ENCODE assay signal across 8 cellular contexts in genomic region chr2:216777637-216778273, GRCh38.
DNase-seq lines count a peak whose midpoint lies in the region; ATAC-seq, FAIRE-seq and TF ChIP-seq lines count a peak whose summit lies in the region.

No MANE protein-coding gene starts in this region.

- 16% methylated on average over 9 of the region's 9 CpGs for WGBS in K562 (ENCODE audit: insufficient coverage, low coverage, missing lambda C conversion rate)

- TF ChIP-seq RAD21 in K562 (CRISPR knock-in tag; conservative IDR thresholded peaks at IDR 0.05 in 1 of 2, IDR thresholded peaks at IDR 0.05 in 1 of 2): peak; percentile 84 to 90

- H3K4me3 ChIP-seq in K562 (no peak overlapping the region), lower lobe of right lung (no peak overlapping the region)

- peak; percentile 97 for FAIRE-seq in K562 (lab: Jason Lieb, UNC)

- H3K27ac Mint-ChIP-seq in activated naive CD4-positive, alpha-beta T cell treated with anti-CD3 and anti-CD28 coated beads, Interleukin-2, amount 10 ng/mL, durations not matched to agents 7 days and 5 days: no peak overlapping the region

- H3K36me3 Mint-ChIP-seq in activated naive CD4-positive, alpha-beta T cell treated with anti-CD3 and anti-CD28 coated beads, Interleukin-2, amount 10 ng/mL, durations not matched to agents 7 days and 5 days: no peaks in the 10 kb centered on the region

- H3K27me3 ChIP-seq in K562 (ENCODE audit: control insufficient read depth in 2 of 2, insufficient read depth in 2 of 2, low read length in 2 of 2) (no peaks in the 10 kb centered on the region), lower lobe of right lung (ENCODE audit: low read depth) (no peaks in the 10 kb centered on the region)

- peak; percentile 62 for DNase-seq in activated naive CD4-positive, alpha-beta T cell treated with anti-CD3 and anti-CD28 coated beads, Interleukin-2, amount 10 ng/mL, durations not matched to agents 7 days and 5 days
- no peak for DNase-seq in activated naive CD4-positive, alpha-beta T cell (lab: John Stamatoyannopoulos, UW)
- peak; percentile 80 for DNase-seq in HPDE6-E6E7 (ENCODE audit: extremely low spot score)
- peak; percentile 61 for DNase-seq in NOMO-1 treated with DMSO at 0.1 percent for 48 hours (lab: John Stamatoyannopoulos, UW; ENCODE audit: unreplicated experiment)
- peak; percentile 72 to 85 (median 76) for DNase-seq in K562 (ENCODE audit: extremely low read depth in 1 of 4, low spot score in 3 of 4)
- no peak for DNase-seq in lower lobe of right lung
- no peak for DNase-seq in retina

- no peaks in the 10 kb centered on the region for H3K9me1 ChIP-seq in K562 (ENCODE audit: control insufficient read depth, insufficient read depth, low read length)

- H3K4me1 Mint-ChIP-seq in activated naive CD4-positive, alpha-beta T cell treated with anti-CD3 and anti-CD28 coated beads, Interleukin-2, amount 10 ng/mL, durations not matched to agents 7 days and 5 days: peaks cover 7% of the 10 kb centered on the region

- ATAC-seq in GM21576 (IDR thresholded peaks at IDR 0.05; ENCODE audit: unreplicated experiment) (peak; percentile 93), K562 (peak; percentile 89), lower lobe of right lung (peak; percentile 51 to 66)

- no peak for TF ChIP-seq POLR2A in K562 (conservative IDR thresholded peaks at IDR 0.05)

- no TSS peak for BruUV-seq in K562 (replicated peaks; lab: Mats Ljungman, UMichigan)

- H3K4me3 Mint-ChIP-seq in activated naive CD4-positive, alpha-beta T cell treated with anti-CD3 and anti-CD28 coated beads, Interleukin-2, amount 10 ng/mL, durations not matched to agents 7 days and 5 days: no peak overlapping the region

- H4K20me1 ChIP-seq in K562 (replicated peaks; ENCODE audit: control insufficient read depth, insufficient read depth, low read length): no peaks in the 10 kb centered on the region

- TF ChIP-seq CTCF in K562 (IDR thresholded peaks at IDR 0.05 in 2 of 3, conservative IDR thresholded peaks at IDR 0.05 in 1 of 3; ENCODE audit: insufficient read depth in 2 of 3, low read depth in 1 of 3, low read length in 3 of 3) (peak; percentile 92 to 99 (median 99)), lower lobe of right lung (IDR thresholded peaks at IDR 0.05) (peak; percentile 50)

- H3K9ac ChIP-seq in K562 (ENCODE audit: insufficient read depth in 1 of 2, low read depth in 2 of 2, low read length in 2 of 2): no peak overlapping the region

- H3K79me2 ChIP-seq in K562 (ENCODE audit: control insufficient read depth, insufficient read depth, low read length): no peaks in the 10 kb centered on the region

- intact Hi-C loops in K562 (cut with micrococcal nuclease): loop anchor here (1.0 to 10.0 kb wide), 4 partner anchors 80 to 390 kb away; partner anchors contain the start of gene IGFBP5
- intact Hi-C loops in lower lobe of right lung (cut with DNase I): no loop called here

- CTCF ChIA-PET in activated naive CD4-positive, alpha-beta T cell treated with anti-CD3 and anti-CD28 coated beads, Interleukin-2, amount 10 ng/mL, durations not matched to agents 7 days and 5 days (lab: Charles Lee): interaction anchor here (0.6 to 2.0 kb wide), 6 partner anchors 11 to 1125 kb away, joined by 3 to 4 read pairs (median 3); no protein-coding TSS in a partner anchor
- CTCF ChIA-PET in K562 (lab: Yijun Ruan, JAX; ENCODE audit: low intra/inter-chr PET ratio): interaction anchor here (0.6 kb wide), 1 partner anchor 282 kb away, joined by 3 read pairs; no protein-coding TSS in a partner anchor

- H3K36me3 ChIP-seq in K562 (ENCODE audit: control insufficient read depth, insufficient read depth, low read length) (no peaks in the 10 kb centered on the region), lower lobe of right lung (no peaks in the 10 kb centered on the region)

- H3K4me1 ChIP-seq in K562 (replicated peaks in 1 of 2; ENCODE audit: control insufficient read depth in 2 of 2, insufficient read depth in 2 of 2, low read length in 2 of 2): peaks cover 15 to 33% of the 10 kb centered on the region in 2 experiments; a peak in 4 of 5 replicates
- H3K4me1 ChIP-seq in lower lobe of right lung: no peaks in the 10 kb centered on the region

- peaks cover 16% of the 10 kb centered on the region for H3K27me3 Mint-ChIP-seq in activated naive CD4-positive, alpha-beta T cell treated with anti-CD3 and anti-CD28 coated beads, Interleukin-2, amount 10 ng/mL, durations not matched to agents 7 days and 5 days

- H3K9me3 Mint-ChIP-seq in activated naive CD4-positive, alpha-beta T cell treated with anti-CD3 and anti-CD28 coated beads, Interleukin-2, amount 10 ng/mL, durations not matched to agents 7 days and 5 days: no peaks in the 10 kb centered on the region

- in situ Hi-C loops in K562 (cut with MboI): no loop called here

- H2AFZ ChIP-seq in K562 (ENCODE audit: low read depth, low read length): no peak overlapping the region

- H3K4me2 ChIP-seq in K562 (ENCODE audit: insufficient read depth, low read length): no peak overlapping the region

- H3K9me3 ChIP-seq in K562 (replicated peaks; ENCODE audit: control insufficient read depth, insufficient read depth, low read depth, low read length) (no peaks in the 10 kb centered on the region), lower lobe of right lung (no peaks in the 10 kb centered on the region)

- POLR2A ChIA-PET in K562 (lab: Yijun Ruan, JAX): no interaction called here

- TF ChIP-seq EP300 in K562 (IDR thresholded peaks at IDR 0.05; ENCODE audit: low read length): 0 out of 2 replicates have a peak, but pooled peaks have one; percentile 8

- no peak overlapping the region for H3K27ac ChIP-seq in K562 (ENCODE audit: extremely low read depth, low read depth, low read length)
- H3K27ac ChIP-seq in lower lobe of right lung: no peak overlapping the region

TF ChIP-seq in K562, 482 proteins besides CTCF, POLR2A, EP300 and RAD21 (continues in another document):
- no peak for TF ChIP-seq CHD1 (IDR thresholded peaks at IDR 0.05; ENCODE audit: low read length)
- TF ChIP-seq, protein P1, sequence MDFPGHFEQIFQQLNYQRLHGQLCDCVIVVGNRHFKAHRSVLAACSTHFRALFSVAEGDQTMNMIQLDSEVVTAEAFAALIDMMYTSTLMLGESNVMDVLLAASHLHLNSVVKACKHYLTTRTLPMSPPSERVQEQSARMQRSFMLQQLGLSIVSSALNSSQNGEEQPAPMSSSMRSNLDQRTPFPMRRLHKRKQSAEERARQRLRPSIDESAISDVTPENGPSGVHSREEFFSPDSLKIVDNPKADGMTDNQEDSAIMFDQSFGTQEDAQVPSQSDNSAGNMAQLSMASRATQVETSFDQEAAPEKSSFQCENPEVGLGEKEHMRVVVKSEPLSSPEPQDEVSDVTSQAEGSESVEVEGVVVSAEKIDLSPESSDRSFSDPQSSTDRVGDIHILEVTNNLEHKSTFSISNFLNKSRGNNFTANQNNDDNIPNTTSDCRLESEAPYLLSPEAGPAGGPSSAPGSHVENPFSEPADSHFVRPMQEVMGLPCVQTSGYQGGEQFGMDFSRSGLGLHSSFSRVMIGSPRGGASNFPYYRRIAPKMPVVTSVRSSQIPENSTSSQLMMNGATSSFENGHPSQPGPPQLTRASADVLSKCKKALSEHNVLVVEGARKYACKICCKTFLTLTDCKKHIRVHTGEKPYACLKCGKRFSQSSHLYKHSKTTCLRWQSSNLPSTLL (IDR thresholded peaks at IDR 0.05): no peak
- TF ChIP-seq HDAC1 (IDR thresholded peaks at IDR 0.05): no peak
- no peak for TF ChIP-seq ZNF76 (CRISPR knock-in tag; IDR thresholded peaks at IDR 0.05; ENCODE audit: borderline replicate concordance)
- no peak for TF ChIP-seq EP400 (IDR thresholded peaks at IDR 0.05)
- no peak for TF ChIP-seq HNRNPLL (IDR thresholded peaks at IDR 0.05; ENCODE audit: low read depth, low read length, poor library complexity, severe bottlenecking)
- TF ChIP-seq CC2D1A (IDR thresholded peaks at IDR 0.05): peak; percentile 59; the same call in 1 of the 2 replicates
- no peak for TF ChIP-seq CEBPB (tag; IDR thresholded peaks at IDR 0.05)
- TF ChIP-seq KDM1A (IDR thresholded peaks at IDR 0.05): no peak
- no peak for TF ChIP-seq FOXK1 (CRISPR knock-in tag; IDR thresholded peaks at IDR 0.05; ENCODE audit: borderline replicate concordance)
- TF ChIP-seq GABPB1 (CRISPR knock-in tag; IDR thresholded peaks at IDR 0.05): no peak
- no peak for TF ChIP-seq POLR2G (IDR thresholded peaks at IDR 0.05; ENCODE audit: low read depth, low read length)
- TF ChIP-seq, protein P2, sequence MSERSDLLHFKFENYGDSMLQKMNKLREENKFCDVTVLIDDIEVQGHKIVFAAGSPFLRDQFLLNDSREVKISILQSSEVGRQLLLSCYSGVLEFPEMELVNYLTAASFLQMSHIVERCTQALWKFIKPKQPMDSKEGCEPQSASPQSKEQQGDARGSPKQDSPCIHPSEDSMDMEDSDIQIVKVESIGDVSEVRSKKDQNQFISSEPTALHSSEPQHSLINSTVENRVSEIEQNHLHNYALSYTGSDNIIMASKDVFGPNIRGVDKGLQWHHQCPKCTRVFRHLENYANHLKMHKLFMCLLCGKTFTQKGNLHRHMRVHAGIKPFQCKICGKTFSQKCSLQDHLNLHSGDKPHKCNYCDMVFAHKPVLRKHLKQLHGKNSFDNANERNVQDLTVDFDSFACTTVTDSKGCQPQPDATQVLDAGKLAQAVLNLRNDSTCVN (CRISPR knock-in tag; IDR thresholded peaks at IDR 0.05): no peak
- TF ChIP-seq HMG20B (CRISPR knock-in tag; IDR thresholded peaks at IDR 0.05): no peak
- no peak for TF ChIP-seq ZNF830 (CRISPR knock-in tag; IDR thresholded peaks at IDR 0.05)
- no peak for TF ChIP-seq ZNF75A (CRISPR knock-in tag; IDR thresholded peaks at IDR 0.05)

Comparison
In these comparisons a context has a peak if more than half of its experiments do, and no peak if none do; other contexts are left out.
1. DNase-seq: peak in activated naive CD4-positive, alpha-beta T cell treated with anti-CD3 and anti-CD28 coated beads, Interleukin-2, amount 10 ng/mL, durations not matched to agents 7 days and 5 days (single experiment), HPDE6-E6E7 (single experiment), NOMO-1 treated with DMSO at 0.1 percent for 48 hours (single experiment) and K562 (4 of 4); none in activated naive CD4-positive, alpha-beta T cell (0 of 4), lower lobe of right lung (single experiment) and retina (single experiment).
2. Peak in every context shown above with its lines, with median percentiles within 50 percentile points of each other: ATAC-seq.